In genomic region chr15:76431936-76432335, GRCh38 we compare ENCODE assay signal across 16 cellular contexts.
A peak's percentile ranks its signal among the peaks of the same experiment; 100 is the strongest.
DNase-seq lines count a peak whose midpoint lies in the region; ATAC-seq and TF ChIP-seq lines count a peak whose summit lies in the region.
"Had no signal": no experiment of that assay in that cellular context is flagged by ENCODE, and none has a peak within 500 bp of the region (broad histone marks: within the 10 kb centered on the region; RNA-seq: fewer than 3 reads in every experiment).

No MANE protein-coding gene starts in this region.

- peaks cover 25% of the 10 kb centered on the region for H3K4me1 Mint-ChIP-seq in WTC11

- H3K27ac Mint-ChIP-seq in WTC11: no peak overlapping the region; the same call in 1 of the 2 replicates
- H3K27ac Mint-ChIP-seq: activated CD8-positive, alpha-beta memory T cell treated with anti-CD3 and anti-CD28 coated beads, Interleukin-2, amount 10 ng/mL, durations not matched to agents 7 days and 5 days; CD4-positive, alpha-beta T cell had no signal

- H3K4me3 ChIP-seq in retinal pigment epithelial cell (ENCODE audit: low read length): no peak overlapping the region

- DNase-seq in NCI-H2227 treated with DMSO at 0.1 percent for 48 hours (lab: John Stamatoyannopoulos, UW) (peak; percentile 19), NCI-H2227 (lab: John Stamatoyannopoulos, UW; ENCODE audit: unreplicated experiment) (no peak), WTC11 (ENCODE audit: low spot score) (no peak), iris pigment epithelial cell (ENCODE audit: low read depth) (peak; percentile 25), retinal pigment epithelial cell (ENCODE audit: low read depth) (peak; percentile 56), NCI-H526 treated with DMSO at 0.1 percent for 48 hours (lab: John Stamatoyannopoulos, UW) (no peak), foreskin melanocyte (no peak)
- DNase-seq in activated CD4-positive, CD25-positive, alpha-beta regulatory T cell (lab: John Stamatoyannopoulos, UW): no peak
- DNase-seq: activated CD8-positive, alpha-beta memory T cell treated with anti-CD3 and anti-CD28 coated beads, Interleukin-2, amount 10 ng/mL, durations not matched to agents 7 days and 5 days; activated effector memory CD4-positive, alpha-beta T cell treated with Interleukin-2 at 50 U/mL for 16 hours; CD4-positive, alpha-beta T cell; DMS79; Kasumi-1; NCI-H1105 treated with DMSO at 0.1 percent for 48 hours; stimulated activated naive CD4-positive, alpha-beta T cell treated with Interleukin-2 at 50 U/mL for 16 hours had no signal

- H3K4me3 Mint-ChIP-seq in WTC11: no peak overlapping the region
- H3K4me3 Mint-ChIP-seq: activated CD8-positive, alpha-beta memory T cell treated with anti-CD3 and anti-CD28 coated beads, Interleukin-2, amount 10 ng/mL, durations not matched to agents 7 days and 5 days; CD4-positive, alpha-beta T cell had no signal

- CTCF ChIA-PET in WTC11 (lab: Charles Lee): no interaction called here

- peaks cover 14% of the 10 kb centered on the region for H3K9me3 Mint-ChIP-seq in WTC11

- TF ChIP-seq CTCF in WTC11 (IDR thresholded peaks at IDR 0.05) (no peak), retinal pigment epithelial cell (conservative IDR thresholded peaks at IDR 0.05; ENCODE audit: low read depth, low read length) (no peak)

- peak; percentile 52 for ATAC-seq in WTC11
- ATAC-seq: activated CD4-positive, CD25-positive, alpha-beta regulatory T cell treated with anti-CD3 and anti-CD28 coated beads, Interleukin-2, amount 50 U/mL, for 24 hours; activated CD8-positive, alpha-beta memory T cell treated with anti-CD3 and anti-CD28 coated beads, Interleukin-2, amount 10 ng/mL, durations not matched to agents 7 days and 5 days had no signal

- H3K36me3 Mint-ChIP-seq in WTC11: peaks cover 13% of the 10 kb centered on the region

- POLR2A ChIA-PET in WTC11 (lab: Charles Lee): no interaction called here

- no peaks in the 10 kb centered on the region for H3K27me3 Mint-ChIP-seq in WTC11 (ENCODE audit: low read depth)
- H3K27me3 Mint-ChIP-seq: activated CD8-positive, alpha-beta memory T cell treated with anti-CD3 and anti-CD28 coated beads, Interleukin-2, amount 10 ng/mL, durations not matched to agents 7 days and 5 days; CD4-positive, alpha-beta T cell had no signal

TF ChIP-seq in WTC11, 78 proteins besides CTCF, POLR2A, EP300 and RAD21:
- TF ChIP-seq OVOL2 (CRISPR knock-in tag; IDR thresholded peaks at IDR 0.05; ENCODE audit: borderline replicate concordance) (no peak), ZNF219 (CRISPR knock-in tag; IDR thresholded peaks at IDR 0.05; ENCODE audit: borderline replicate concordance) (no peak), ZNF317 (CRISPR knock-in tag; IDR thresholded peaks at IDR 0.05; ENCODE audit: borderline replicate concordance, low read depth) (no peak), NFE2L1 (CRISPR knock-in tag; IDR thresholded peaks at IDR 0.05) (no peak), KAT7 (CRISPR knock-in tag; IDR thresholded peaks at IDR 0.05; ENCODE audit: borderline replicate concordance) (no peak), ZBTB43 (CRISPR knock-in tag; IDR thresholded peaks at IDR 0.05) (no peak), ZNF671 (CRISPR knock-in tag; IDR thresholded peaks at IDR 0.05) (no peak)
TF ChIP-seq in WTC11: peak in this region for 0.

Comparison
In these comparisons a context has a peak if more than half of its experiments do, and no peak if none do; other contexts are left out.
1. DNase-seq: peak in NCI-H2227 treated with DMSO at 0.1 percent for 48 hours (single experiment), iris pigment epithelial cell (single experiment) and retinal pigment epithelial cell (single experiment); none in NCI-H2227 (single experiment), WTC11 (single experiment), NCI-H526 treated with DMSO at 0.1 percent for 48 hours (single experiment), activated CD4-positive, CD25-positive, alpha-beta regulatory T cell (0 of 4) and foreskin melanocyte (single experiment).